Comparison of ENCODE assay signal across 8 cellular contexts in genomic region chr1:64686828-64687724, GRCh38. TPM values are rescaled to one million over a fixed set of nuclear protein-coding genes. Genes with fewer than 3 reads are reported as not detected.
DNase-seq lines count a peak whose midpoint lies in the region; ATAC-seq and TF ChIP-seq lines count a peak whose summit lies in the region.

No MANE protein-coding gene starts in this region.

- H3K36me3 ChIP-seq in BJ (ENCODE audit: control insufficient read depth, insufficient read depth, low read length) (peaks cover 2% of the 10 kb centered on the region; the same call in 1 of the 2 replicates), ascending aorta (peaks cover 4 to 11% of the 10 kb centered on the region in 2 donors), sigmoid colon (peaks cover 0 to 7% (median 0%) of the 10 kb centered on the region in 4 donors)

- H3K4me1 ChIP-seq in ascending aorta, result peaks cover 0 to 2% of the 10 kb centered on the region in 2 donors
- peaks cover 0 to 23% (median 12%) of the 10 kb centered on the region in 4 donors for H3K4me1 ChIP-seq in sigmoid colon

- peak; percentile 81 for TF ChIP-seq CTCF in BJ (IDR thresholded peaks at IDR 0.05; ENCODE audit: insufficient read depth, low read depth, low read length)
- peak; percentile 61 for TF ChIP-seq CTCF in GM13976 (IDR thresholded peaks at IDR 0.05; ENCODE audit: borderline replicate concordance, control extremely low read depth, extremely low read depth, insufficient read depth, missing control alignments)
- peak; percentile 66 to 90 (median 82) for TF ChIP-seq CTCF in ascending aorta (IDR thresholded peaks at IDR 0.05)
- TF ChIP-seq CTCF in sigmoid colon (IDR thresholded peaks at IDR 0.05), result peak; percentile 46 to 83 (median 74)

- H3K27me3 ChIP-seq in BJ (ENCODE audit: control insufficient read depth, insufficient read depth, low read length), result no peaks in the 10 kb centered on the region
- no peaks in the 10 kb centered on the region for H3K27me3 ChIP-seq in ascending aorta
- no peaks in the 10 kb centered on the region for H3K27me3 ChIP-seq in sigmoid colon

- no peak for TF ChIP-seq POLR2A in sigmoid colon (IDR thresholded peaks at IDR 0.05)

- in situ Hi-C loops in GM13976 (cut with MboI; ENCODE audit: low sequenced_read_pairs, unreplicated experiment), result no loop called here

- no peak for TF ChIP-seq EP300 in sigmoid colon (IDR thresholded peaks at IDR 0.05)

- no peak overlapping the region for H3K4me3 ChIP-seq in BJ (ENCODE audit: low read depth, low read length)
- H3K4me3 ChIP-seq in ascending aorta, result no peak overlapping the region
- no peak overlapping the region for H3K4me3 ChIP-seq in sigmoid colon

- WGBS in sigmoid colon, 2 donors, result 14 to 33% methylated on average over 7 of the region's 7 CpGs

- POLR2A ChIA-PET in BJ (lab: Charles Lee), result no interaction called here

- H3K9me3 ChIP-seq in ascending aorta (no peaks in the 10 kb centered on the region), sigmoid colon (no peaks in the 10 kb centered on the region)

- H3K27ac ChIP-seq in ascending aorta (peak overlapping the region; percentile 25 to 37), sigmoid colon (no peak overlapping the region)

- CTCF ChIA-PET in BJ (lab: Yijun Ruan, JAX), result interaction anchor here (0.6 to 1.6 kb wide), 3 partner anchors 9 to 389 kb away, joined by 3 to 4 read pairs (median 4); no protein-coding TSS in a partner anchor

- DNase-seq in BJ (ENCODE audit: low read depth) (peak; percentile 12), GM13976 (ENCODE audit: low spot score) (peak; percentile 47), NOMO-1 treated with dmso at 0.1 percent for 144 hours (lab: John Stamatoyannopoulos, UW; ENCODE audit: unreplicated experiment) (peak; percentile 17), ascending aorta (ENCODE audit: low spot score in 2 of 2) (no peak), left cardiac atrium (no peak), sigmoid colon (no peak)

- peak; percentile 83 for ATAC-seq in HG03354 (IDR thresholded peaks at IDR 0.05; ENCODE audit: poor library complexity, severe bottlenecking, unreplicated experiment)
- ATAC-seq in left cardiac atrium, result peak; percentile 47 to 73
- no peak for ATAC-seq in GM21576 (IDR thresholded peaks at IDR 0.05; ENCODE audit: unreplicated experiment)

- intact Hi-C loops in ascending aorta (cut with DNase I), result loop anchor here (1.0 to 2.0 kb wide), 2 partner anchors 58 to 137 kb away; partner anchors contain the start of gene RAVER2
- intact Hi-C loops in left cardiac atrium (cut with DNase I), result loop anchor here (1.0 to 10.0 kb wide), 3 partner anchors 136 to 415 kb away; no protein-coding TSS in a partner anchor
- intact Hi-C loops in sigmoid colon (cut with DNase I), result loop anchor here (2.0 to 10.0 kb wide), 3 partner anchors 55 to 378 kb away; no protein-coding TSS in a partner anchor

RNA-seq across cellular contexts. Expression of gene RAVER2, which starts 57.8 kb away (rescaled TPM):
- polyA plus RNA-seq in BJ (2011; rRNA removed) (2.9 and 4.5 TPM in 2 replicates), sigmoid colon (10 to 100 TPM; 11.9 to 48.8 (median 33.0) TPM)
- polyA minus RNA-seq in BJ (2011; rRNA and poly(A)+ RNA removed), result 2.0 and 2.6 TPM in 2 replicates
- total RNA-seq in ascending aorta (17.7 TPM), left cardiac atrium (10 to 100 TPM; 16.3 to 21.0 TPM), sigmoid colon (10 to 100 TPM; 12.7 to 22.2 (median 17.4) TPM)

Comparison
In these comparisons a context has a peak if more than half of its experiments do, and no peak if none do; other contexts are left out.
1. DNase-seq: peak in BJ (single experiment), GM13976 (single experiment) and NOMO-1 treated with dmso at 0.1 percent for 144 hours (single experiment); none in ascending aorta (0 of 2), left cardiac atrium (single experiment) and sigmoid colon (single experiment).
2. H3K27ac ChIP-seq: peak in ascending aorta (2 of 2); none in sigmoid colon (0 of 4).
3. Peak in every context shown above with its lines, with median percentiles within 50 percentile points of each other: CTCF ChIP-seq.